8 cellular contexts compared by ENCODE assay signal in the genomic region with DNA sequence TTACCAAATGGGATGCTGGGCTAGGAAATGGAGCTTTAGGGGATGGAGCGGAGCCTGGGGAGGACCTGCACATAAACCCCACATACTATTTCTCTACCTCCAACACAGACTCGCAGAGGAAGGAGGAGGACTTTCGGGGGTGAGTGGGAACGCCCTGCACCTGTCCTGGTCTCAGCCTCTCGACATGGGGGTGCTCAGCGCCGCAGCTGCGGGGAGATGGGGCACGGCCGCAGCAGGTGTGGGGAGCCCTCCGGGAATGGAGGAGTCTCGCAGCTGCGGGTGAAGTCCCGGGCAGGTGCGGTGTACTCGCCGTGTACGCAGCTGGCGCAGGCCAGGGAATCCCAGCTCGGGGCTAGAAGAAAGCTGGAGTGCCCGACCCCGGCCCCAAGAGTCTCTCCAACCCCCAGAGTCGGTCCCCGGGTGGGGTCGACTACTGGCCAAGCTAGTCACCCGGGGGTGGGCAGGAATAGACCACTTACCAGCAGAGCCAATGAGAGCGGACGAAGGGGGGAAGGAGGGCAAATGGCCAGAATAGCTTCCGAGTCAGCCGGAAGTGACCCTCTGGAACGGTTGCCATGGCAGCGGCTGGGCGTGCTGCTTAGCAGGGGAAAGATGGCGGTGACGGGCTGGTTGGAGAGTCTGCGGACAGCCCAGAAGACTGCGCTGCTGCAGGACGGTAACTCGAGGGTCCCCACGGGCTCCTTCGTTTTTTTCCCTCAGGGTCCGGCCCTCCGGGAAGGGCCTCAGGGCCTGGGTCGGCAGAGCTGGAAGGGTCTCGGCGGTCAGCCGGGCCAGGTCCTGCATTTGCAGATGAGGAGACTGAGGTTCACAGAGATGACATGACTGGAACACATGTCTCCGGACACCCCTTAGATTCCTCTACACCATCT. TPM values are rescaled to one million over a fixed set of nuclear protein-coding genes. Genes with fewer than 3 reads are reported as not detected.
DNase-seq lines count a peak whose midpoint lies in the region; ATAC-seq and TF ChIP-seq lines count a peak whose summit lies in the region.

TSS of gene DPCD (plus strand) at position 597 of the 890 bp plus-strand sequence. CDS start at position 613, 16 bp downstream.
TSS of gene POLL (minus strand) at position 533 of the 890 bp plus-strand sequence. CDS start 897 bp downstream, outside the sequence.

- no peak for TF ChIP-seq CTCF in GM12865 (IDR thresholded peaks at IDR 0.05; ENCODE audit: insufficient read depth, low read depth, low read length, missing control alignments)
- TF ChIP-seq CTCF in cardiac muscle cell (IDR thresholded peaks at IDR 0.05; ENCODE audit: low read depth, low read length) = no peak
- no peak for TF ChIP-seq CTCF in parathyroid adenoma (IDR thresholded peaks at IDR 0.05)
- TF ChIP-seq CTCF in tibial nerve (IDR thresholded peaks at IDR 0.05) = no peak

- peak within 1 kb of the TSS; percentile 73 for H3K9ac ChIP-seq in parathyroid adenoma

- peak within 1 kb of the TSS; percentile 90 for H3K4me3 ChIP-seq in GM12865 (ENCODE audit: low read depth, low read length)
- peak within 1 kb of the TSS; percentile 80 for H3K4me3 ChIP-seq in cardiac muscle cell
- peak within 1 kb of the TSS; percentile 83 for H3K4me3 ChIP-seq in parathyroid adenoma (ENCODE audit: low read depth, low read length)
- H3K4me3 ChIP-seq in tibial nerve = peak within 1 kb of the TSS; percentile 62 to 88 (median 77)

- no peak for TF ChIP-seq POLR2A in tibial nerve (IDR thresholded peaks at IDR 0.05)

- WGBS in adipose tissue, 3 donors = 1% methylated on average over 47 to 48 of the region's 48 CpGs
- 0 to 1% methylated on average over 46 to 48 of the region's 48 CpGs for WGBS in tibial nerve, 2 donors

- DNase-seq in GM12865 (ENCODE audit: low read depth) (peak; percentile 95), NCI-H1417 (lab: John Stamatoyannopoulos, UW) (peak; percentile 85 to 93 (median 89)), SW480 (ENCODE audit: low spot score) (peak; percentile 87), cardiac muscle cell (ENCODE audit: low read depth in 1 of 2, low spot score in 1 of 2) (peak; percentile 96 to 99), tibial nerve (ENCODE audit: low spot score in 2 of 2) (peak; percentile 98 to 99)

- peak; percentile 63 to 74 for TF ChIP-seq EP300 in tibial nerve (IDR thresholded peaks at IDR 0.05)

- peak within 1 kb of the TSS; percentile 100 for H2AFZ ChIP-seq in parathyroid adenoma

- H3K27me3 ChIP-seq in cardiac muscle cell = no peaks in the 10 kb centered on the region
- H3K27me3 ChIP-seq in parathyroid adenoma (ENCODE audit: control insufficient read depth, insufficient read depth, low read length) = no peaks in the 10 kb centered on the region
- H3K27me3 ChIP-seq in tibial nerve = no peaks in the 10 kb centered on the region

- peak within 1 kb of the TSS; percentile 94 for H3K4me2 ChIP-seq in parathyroid adenoma (ENCODE audit: low read length)

- peaks cover 8% of the 10 kb centered on the region for H3K36me3 ChIP-seq in cardiac muscle cell
- H3K36me3 ChIP-seq in parathyroid adenoma (ENCODE audit: control insufficient read depth, insufficient read depth, low read length) = no peaks in the 10 kb centered on the region
- peaks cover 0 to 33% (median 6%) of the 10 kb centered on the region in 3 donors for H3K36me3 ChIP-seq in tibial nerve

- peak; percentile 97 for ATAC-seq in HG02678 (IDR thresholded peaks at IDR 0.05; ENCODE audit: unreplicated experiment)

- H3K9me3 ChIP-seq in cardiac muscle cell (ENCODE audit: low read depth) (no peaks in the 10 kb centered on the region), parathyroid adenoma (ENCODE audit: control insufficient read depth, low read length) (no peaks in the 10 kb centered on the region), tibial nerve (no peaks in the 10 kb centered on the region)

- peaks cover 27% of the 10 kb centered on the region for H3K79me2 ChIP-seq in parathyroid adenoma

- H3K4me1 ChIP-seq in cardiac muscle cell (ENCODE audit: low read depth) = peaks cover 8% of the 10 kb centered on the region
- peaks cover 5% of the 10 kb centered on the region for H3K4me1 ChIP-seq in parathyroid adenoma
- peaks cover 0 to 29% (median 16%) of the 10 kb centered on the region in 4 donors for H3K4me1 ChIP-seq in tibial nerve

- H3K27ac ChIP-seq in adipose tissue (ENCODE audit: low read depth, low read length) (peak within 1 kb of the TSS; percentile 68), cardiac muscle cell (peak within 1 kb of the TSS; percentile 27), parathyroid adenoma (peak within 1 kb of the TSS; percentile 60), tibial nerve (peak within 1 kb of the TSS; percentile 21 to 80 (median 71))

RNA-seq across cellular contexts. Expression of gene DPCD, which starts in this region (rescaled TPM):
- polyA plus RNA-seq in adipose tissue (10 to 100 TPM; 12.4 to 31.7 (median 12.7) TPM), cardiac muscle cell (146 and 161 TPM in 2 replicates)
- total RNA-seq in cardiac muscle cell (120 and 257 TPM in 2 replicates), tibial nerve (10 to 100 TPM in 2 of 4 donors, 1 to 10 TPM in 2; 6.0 to 28.5 (median 16.3) TPM)

RNA-seq across cellular contexts. Expression of gene POLL, which starts in this region (rescaled TPM):
- polyA plus RNA-seq in adipose tissue (10 to 100 TPM; 18.2 to 32.2 (median 20.9) TPM), cardiac muscle cell (41.7 and 43.0 TPM in 2 replicates)
- total RNA-seq in cardiac muscle cell (27.6 and 28.0 TPM in 2 replicates), tibial nerve (10 to 100 TPM; 27.8 to 45.7 (median 35.8) TPM)

Comparison
In these comparisons a context has a peak if more than half of its experiments do, and no peak if none do; other contexts are left out.
1. Peak in every context shown above with its lines: DNase-seq, ATAC-seq, H3K4me3 ChIP-seq and H3K27ac ChIP-seq.